ENCODE assay signal across 8 cellular contexts in genomic region chr1:161315841-161316674, GRCh38. TPM values are rescaled to one million over a fixed set of nuclear protein-coding genes. Genes with fewer than 3 reads are reported as not detected.
A peak's percentile ranks its signal among the peaks of the same experiment; 100 is the strongest.
DNase-seq lines count a peak whose midpoint lies in the region; ATAC-seq, FAIRE-seq and TF ChIP-seq lines count a peak whose summit lies in the region.
"Not testable (repeated sequence)": the region's sequence is repeated elsewhere in the genome, so short reads cannot be mapped to it uniquely, and the experiment has no call there.
"Had no signal": no experiment of that assay in that cellular context is flagged by ENCODE, and none has a peak within 500 bp of the region (broad histone marks: within the 10 kb centered on the region; RNA-seq: fewer than 3 reads in every experiment).

No MANE protein-coding gene starts in this region.

- not testable (repeated sequence) for H3F3A ChIP-seq in GM23248 (ENCODE audit: insufficient read depth)

- H3K36me3 Mint-ChIP-seq in activated CD4-positive, alpha-beta T cell treated with anti-CD3 and anti-CD28 coated beads, Interleukin-2, amount 10 ng/mL, durations not matched to agents 7 days and 5 days (ENCODE audit: low read depth); naive thymus-derived CD4-positive, alpha-beta T cell: not testable (repeated sequence)

- H3K9ac ChIP-seq in GM23248 (peak overlapping the region; percentile 98), K562 (ENCODE audit: insufficient read depth in 1 of 2, low read depth in 2 of 2, low read length in 2 of 2) (peak overlapping the region; percentile 27 to 40; a peak in 3 of 4 replicates)

- not testable (repeated sequence) for H3K27ac ChIP-seq in GM23248; naive thymus-derived CD4-positive, alpha-beta T cell (ENCODE audit: low read depth, low read length)
- H3K27ac ChIP-seq in K562 (ENCODE audit: extremely low read depth, low read depth, low read length): peak overlapping the region; percentile 61; the same call in 2 of the 3 replicates

- not testable (repeated sequence) for TF ChIP-seq POLR2A in K562 (conservative IDR thresholded peaks at IDR 0.05)

- TF ChIP-seq CTCF in K562 (IDR thresholded peaks at IDR 0.05 in 2 of 3, conservative IDR thresholded peaks at IDR 0.05 in 1 of 3; ENCODE audit: insufficient read depth in 2 of 3, low read depth in 1 of 3, low read length in 3 of 3): not testable (repeated sequence)

- CTCF ChIA-PET in activated CD4-positive, alpha-beta T cell treated with anti-CD3 and anti-CD28 coated beads, Interleukin-2, amount 10 ng/mL, durations not matched to agents 7 days and 5 days (lab: Charles Lee); K562 (lab: Yijun Ruan, JAX; ENCODE audit: low intra/inter-chr PET ratio); naive thymus-derived CD4-positive, alpha-beta T cell (lab: Charles Lee): not testable (repeated sequence)

- intact Hi-C loops in K562 (cut with micrococcal nuclease): loop anchor here (10.0 kb wide), 1 partner anchor 129 kb away; no protein-coding TSS in a partner anchor
- intact Hi-C loops in naive thymus-derived CD4-positive, alpha-beta T cell (cut with micrococcal nuclease): loop anchor here in 1 of 2 donors (2.0 kb wide), 1 partner anchor 89 kb away; the partner anchor contains the start of gene TOMM40L

- H3K9me3 Mint-ChIP-seq in activated CD4-positive, alpha-beta T cell treated with anti-CD3 and anti-CD28 coated beads, Interleukin-2, amount 10 ng/mL, durations not matched to agents 7 days and 5 days; naive thymus-derived CD4-positive, alpha-beta T cell: not testable (repeated sequence)

- not testable (repeated sequence) for H3K4me1 ChIP-seq in GM23248 (ENCODE audit: insufficient read depth)
- H3K4me1 ChIP-seq in K562 (replicated peaks in 1 of 2; ENCODE audit: control insufficient read depth in 2 of 2, insufficient read depth in 2 of 2, low read length in 2 of 2): peaks cover 10 to 20% of the 10 kb centered on the region in 2 experiments; a peak in 4 of 5 replicates
- H3K4me1 ChIP-seq in naive thymus-derived CD4-positive, alpha-beta T cell (ENCODE audit: control insufficient read depth in 2 of 2, insufficient read depth in 2 of 2, low read length in 2 of 2): peaks cover 0 to 15% of the 10 kb centered on the region in 2 donors

- not testable (repeated sequence) for H3K9me1 ChIP-seq in K562 (ENCODE audit: control insufficient read depth, insufficient read depth, low read length)

- H3K9me2 ChIP-seq in GM23248 (ENCODE audit: insufficient read depth): not testable (repeated sequence)

- FAIRE-seq in K562 (lab: Jason Lieb, UNC): peak; percentile 71

- peaks cover 32% of the 10 kb centered on the region for H3K4me1 Mint-ChIP-seq in activated CD4-positive, alpha-beta T cell treated with anti-CD3 and anti-CD28 coated beads, Interleukin-2, amount 10 ng/mL, durations not matched to agents 7 days and 5 days
- H3K4me1 Mint-ChIP-seq in naive thymus-derived CD4-positive, alpha-beta T cell: peaks cover 13 to 49% (median 32%) of the 10 kb centered on the region in 7 donors

- not testable (repeated sequence) for TF ChIP-seq RAD21 in K562 (CRISPR knock-in tag; conservative IDR thresholded peaks at IDR 0.05 in 1 of 2, IDR thresholded peaks at IDR 0.05 in 1 of 2)

- peak overlapping the region; percentile 95 for H3K4me2 ChIP-seq in GM23248 (ENCODE audit: unreplicated experiment)
- H3K4me2 ChIP-seq in K562 (ENCODE audit: insufficient read depth, low read length): peak overlapping the region; percentile 92

- not testable (repeated sequence) for BruUV-seq in K562 (replicated peaks; lab: Mats Ljungman, UMichigan)

- not testable (repeated sequence) for H3K9me3 ChIP-seq in GM23248 (ENCODE audit: low read depth); K562 (replicated peaks; ENCODE audit: control insufficient read depth, insufficient read depth, low read depth, low read length); naive thymus-derived CD4-positive, alpha-beta T cell (ENCODE audit: control insufficient read depth in 2 of 3, low read length in 3 of 3)

- H3K27ac Mint-ChIP-seq in activated CD4-positive, alpha-beta T cell treated with anti-CD3 and anti-CD28 coated beads, Interleukin-2, amount 10 ng/mL, durations not matched to agents 7 days and 5 days: not testable (repeated sequence)
- peak overlapping the region in 8 of 9 donors; percentile 99 to 100 (median 100) for H3K27ac Mint-ChIP-seq in naive thymus-derived CD4-positive, alpha-beta T cell

- in situ Hi-C loops in GM23248 (cut with MboI); K562 (cut with MboI): not testable (repeated sequence)

- H3K79me2 ChIP-seq in GM23248 (ENCODE audit: insufficient read depth) (peaks cover 60% of the 10 kb centered on the region), K562 (ENCODE audit: control insufficient read depth, insufficient read depth, low read length) (peaks cover 45% of the 10 kb centered on the region)

- ATAC-seq in K562; naive thymus-derived CD4-positive, alpha-beta T cell: not testable (repeated sequence)

- H2AFZ ChIP-seq in GM23248; K562 (ENCODE audit: low read depth, low read length): not testable (repeated sequence)

- 75 to 81% methylated on average over 17 of the region's 17 CpGs for WGBS in GM23248 (ENCODE audit: low coverage in 1 of 2, low lambda C conversion rate in 2 of 2, missing lambda C conversion rate in 2 of 2), 2 experiments
- 25% methylated on average over 17 of the region's 17 CpGs for WGBS in K562 (ENCODE audit: insufficient coverage, low coverage, missing lambda C conversion rate)

- POLR2A ChIA-PET in activated CD4-positive, alpha-beta T cell treated with anti-CD3 and anti-CD28 coated beads, Interleukin-2, amount 10 ng/mL, durations not matched to agents 7 days and 5 days (lab: Charles Lee); K562 (lab: Yijun Ruan, JAX); naive thymus-derived CD4-positive, alpha-beta T cell (lab: Charles Lee): not testable (repeated sequence)

- not testable (repeated sequence) for H3K4me3 ChIP-seq in GM23248; K562; naive thymus-derived CD4-positive, alpha-beta T cell (ENCODE audit: low read length)

- peak overlapping the region; percentile 96 for H3K4me3 Mint-ChIP-seq in activated CD4-positive, alpha-beta T cell treated with anti-CD3 and anti-CD28 coated beads, Interleukin-2, amount 10 ng/mL, durations not matched to agents 7 days and 5 days
- H3K4me3 Mint-ChIP-seq in naive thymus-derived CD4-positive, alpha-beta T cell: peak overlapping the region in 9 of 10 donors; percentile 16 to 99 (median 92)

- H3K27me3 Mint-ChIP-seq in activated CD4-positive, alpha-beta T cell treated with anti-CD3 and anti-CD28 coated beads, Interleukin-2, amount 10 ng/mL, durations not matched to agents 7 days and 5 days; naive thymus-derived CD4-positive, alpha-beta T cell: not testable (repeated sequence)

- not testable (repeated sequence) for H4K20me1 ChIP-seq in GM23248 (ENCODE audit: insufficient read depth); K562 (replicated peaks; ENCODE audit: control insufficient read depth, insufficient read depth, low read length)

- not testable (repeated sequence) for H3K36me3 ChIP-seq in GM23248 (ENCODE audit: low read depth)
- peaks cover 15% of the 10 kb centered on the region; the same call in 1 of the 3 replicates for H3K36me3 ChIP-seq in K562 (ENCODE audit: control insufficient read depth, insufficient read depth, low read length)
- H3K36me3 ChIP-seq in naive thymus-derived CD4-positive, alpha-beta T cell (ENCODE audit: control insufficient read depth in 2 of 3, insufficient read depth in 3 of 3, low read length in 3 of 3): peaks cover 0 to 10% (median 0%) of the 10 kb centered on the region in 3 experiments

- TF ChIP-seq EP300 in K562 (IDR thresholded peaks at IDR 0.05; ENCODE audit: low read length): not testable (repeated sequence)

- H3K27me3 ChIP-seq in GM23248 (replicated peaks; ENCODE audit: insufficient read depth); K562 (ENCODE audit: control insufficient read depth in 2 of 2, insufficient read depth in 2 of 2, low read length in 2 of 2); naive thymus-derived CD4-positive, alpha-beta T cell (ENCODE audit: control insufficient read depth in 2 of 2, insufficient read depth in 2 of 2, low read length in 2 of 2): not testable (repeated sequence)

- not testable (repeated sequence) for DNase-seq in GM23248; activated CD4-positive, alpha-beta T cell treated with anti-CD3 and anti-CD28 coated beads, Interleukin-2, amount 10 ng/mL, durations not matched to agents 7 days and 5 days; naive thymus-derived CD4-positive, alpha-beta T cell
- peak; percentile 55 to 63 for DNase-seq in NCI-H526 (lab: John Stamatoyannopoulos, UW)
- DNase-seq in K562 (ENCODE audit: extremely low read depth in 1 of 4, low spot score in 3 of 4): peak in 1 of 4 experiments; percentile 53

RNA-seq across cellular contexts. Expression of gene SDHC, which starts 1.9 kb away (rescaled TPM):
- total RNA-seq in GM23248 (2014; rRNA removed; shearing (Covaris generic)): 17.4 and 39.2 TPM in 2 replicates
- polyA plus RNA-seq in GM23248 (2016; fragmentation: Nextera tagmentation; extraction: Ambion mirVana): 175 and 211 TPM in 2 replicates
- total RNA-seq in activated CD4-positive, alpha-beta T cell treated with anti-CD3 and anti-CD28 coated beads, Interleukin-2, amount 10 ng/mL, durations not matched to agents 7 days and 5 days: 100 to 1,000 TPM; 159 to 169 TPM
- 35.9 and 56.0 TPM in 2 replicates for total RNA-seq in K562 (2011; cell fraction: chromatin; rRNA removed; ENCODE audit: low replicate concordance)
- total RNA-seq in K562 (2011; cell fraction: nucleolus; rRNA removed): 47.2 and 69.9 TPM in 2 replicates
- total RNA-seq in K562 (2011; cell fraction: nucleoplasm; rRNA removed): 58.2 and 68.6 TPM in 2 replicates
- total RNA-seq in K562 (2014; rRNA removed): 7.7 and 13.7 TPM in 2 replicates
- total RNA-seq in K562 (2014; rRNA removed; fragmentation: Illumina TruSeq; extraction: Trizol): 74.8 and 87.4 TPM in 2 replicates
- total RNA-seq in K562 (2015; rRNA removed; fragmentation: Illumina TruSeq; extraction: Trizol): 54.2 and 55.0 TPM in 2 replicates
- 161 and 178 TPM in 2 replicates for total RNA-seq in K562 (2021)
- 273 and 309 TPM in 2 replicates for polyA plus RNA-seq in K562 (2011; rRNA removed)
- polyA plus RNA-seq in K562 (2011; cell fraction: cytosol; rRNA removed): 358 and 447 TPM in 2 replicates
- polyA plus RNA-seq in K562 (2011; cell fraction: nucleus; rRNA removed): 83.7 and 117 TPM in 2 replicates
- polyA plus RNA-seq in K562 (2012): 144 and 207 TPM in 2 replicates
- 249 and 293 TPM in 2 replicates for polyA plus RNA-seq in K562 (2014; fragmentation: Illumina TruSeq; extraction: Trizol)
- polyA plus RNA-seq in K562 (2014; fragmentation: Nextera tagmentation; extraction: Ambion mirVana): 100 to 1,000 TPM in 1 of 2 experiments, 10 to 100 TPM in 1; 99.8 to 198 TPM
- 174 and 184 TPM in 2 replicates for polyA plus RNA-seq in K562 (2014; rRNA removed)
- polyA minus RNA-seq in K562 (2011; rRNA and poly(A)+ RNA removed): 100 and 112 TPM in 2 replicates
- 61.5 and 99.0 TPM in 2 replicates for polyA minus RNA-seq in K562 (2011; cell fraction: cytosol; rRNA and poly(A)+ RNA removed)
- polyA minus RNA-seq in K562 (2011; cell fraction: nucleus; rRNA and poly(A)+ RNA removed): 28.0 and 50.4 TPM in 2 replicates
- 100 to 1,000 TPM in 3 of 5 experiments, 10 to 100 TPM in 2; 66.3 to 174 (median 106) TPM for total RNA-seq in naive thymus-derived CD4-positive, alpha-beta T cell
- 100 to 1,000 TPM; 201 to 274 TPM for polyA plus RNA-seq in naive thymus-derived CD4-positive, alpha-beta T cell

RNA-seq across cellular contexts. Expression of gene MPZ, which starts 6.3 kb away (rescaled TPM):
- 0.11 TPM in 1 of 2 replicates, not detected in the other for total RNA-seq in GM23248 (2014; rRNA removed; shearing (Covaris generic))
- polyA plus RNA-seq in GM23248 (2016; fragmentation: Nextera tagmentation; extraction: Ambion mirVana) (not detected in 2 replicates), K562 (2011; rRNA removed) (10.5 and 10.9 TPM in 2 replicates), K562 (2014; fragmentation: Illumina TruSeq; extraction: Trizol) (14.7 and 17.5 TPM in 2 replicates), K562 (2014; fragmentation: Nextera tagmentation; extraction: Ambion mirVana) (under 1 TPM; 0.22 to 0.31 TPM), K562 (2014; rRNA removed) (15.7 and 16.6 TPM in 2 replicates)
- total RNA-seq in activated CD4-positive, alpha-beta T cell treated with anti-CD3 and anti-CD28 coated beads, Interleukin-2, amount 10 ng/mL, durations not matched to agents 7 days and 5 days: 1 to 10 TPM; 4.5 to 5.2 TPM
- total RNA-seq in K562 (2011; cell fraction: chromatin; rRNA removed; ENCODE audit: low replicate concordance): 8.6 and 19.9 TPM in 2 replicates
- total RNA-seq in K562 (2011; cell fraction: nucleolus; rRNA removed): 17.8 and 21.0 TPM in 2 replicates
- total RNA-seq in K562 (2011; cell fraction: nucleoplasm; rRNA removed): 18.5 and 20.5 TPM in 2 replicates
- total RNA-seq in K562 (2014; rRNA removed) (13.5 and 19.0 TPM in 2 replicates), K562 (2014; rRNA removed; fragmentation: Illumina TruSeq; extraction: Trizol) (10.2 and 10.4 TPM in 2 replicates), K562 (2015; rRNA removed; fragmentation: Illumina TruSeq; extraction: Trizol) (10.2 and 10.3 TPM in 2 replicates), K562 (2021) (11.4 and 15.3 TPM in 2 replicates)
- polyA plus RNA-seq in K562 (2011; cell fraction: cytosol; rRNA removed): 15.5 and 16.4 TPM in 2 replicates
- polyA plus RNA-seq in K562 (2011; cell fraction: nucleus; rRNA removed): 15.3 and 25.2 TPM in 2 replicates
- polyA plus RNA-seq in K562 (2012): 15.0 and 18.0 TPM in 2 replicates
- polyA minus RNA-seq in K562 (2011; rRNA and poly(A)+ RNA removed): 1.9 and 3.2 TPM in 2 replicates
- polyA minus RNA-seq in K562 (2011; cell fraction: cytosol; rRNA and poly(A)+ RNA removed): 2.4 and 3.4 TPM in 2 replicates
- polyA minus RNA-seq in K562 (2011; cell fraction: nucleus; rRNA and poly(A)+ RNA removed): 4.7 and 8.1 TPM in 2 replicates
- total RNA-seq in naive thymus-derived CD4-positive, alpha-beta T cell: 10 to 100 TPM in 2 of 5 experiments, 1 to 10 TPM in 3; 2.3 to 12.4 (median 6.2) TPM
- not detected for polyA plus RNA-seq in naive thymus-derived CD4-positive, alpha-beta T cell

RNA-seq across cellular contexts. Expression of gene CFAP126, which starts 51.6 kb away (rescaled TPM):
- total RNA-seq in GM23248 (2014; rRNA removed; shearing (Covaris generic)): not detected in 2 replicates
- polyA plus RNA-seq in GM23248 (2016; fragmentation: Nextera tagmentation; extraction: Ambion mirVana) (not detected in 2 replicates), K562 (2011; rRNA removed) (not detected in 2 replicates), K562 (2014; fragmentation: Illumina TruSeq; extraction: Trizol) (not detected in 2 replicates), K562 (2014; fragmentation: Nextera tagmentation; extraction: Ambion mirVana) (not detected), K562 (2014; rRNA removed) (not detected in 2 replicates)
- not detected for total RNA-seq in activated CD4-positive, alpha-beta T cell treated with anti-CD3 and anti-CD28 coated beads, Interleukin-2, amount 10 ng/mL, durations not matched to agents 7 days and 5 days
- not detected in 2 replicates for total RNA-seq in K562 (2011; cell fraction: chromatin; rRNA removed; ENCODE audit: low replicate concordance)
- not detected in 2 replicates for total RNA-seq in K562 (2011; cell fraction: nucleolus; rRNA removed)
- not detected in 2 replicates for total RNA-seq in K562 (2011; cell fraction: nucleoplasm; rRNA removed)
- total RNA-seq in K562 (2014; rRNA removed) (not detected in 2 replicates), K562 (2014; rRNA removed; fragmentation: Illumina TruSeq; extraction: Trizol) (not detected in 2 replicates), K562 (2015; rRNA removed; fragmentation: Illumina TruSeq; extraction: Trizol) (not detected in 2 replicates), K562 (2021) (not detected in 2 replicates)
- not detected in 2 replicates for polyA plus RNA-seq in K562 (2011; cell fraction: cytosol; rRNA removed)
- polyA plus RNA-seq in K562 (2011; cell fraction: nucleus; rRNA removed): not detected in 2 replicates
- polyA plus RNA-seq in K562 (2012): not detected in 2 replicates
- not detected in 2 replicates for polyA minus RNA-seq in K562 (2011; rRNA and poly(A)+ RNA removed)
- polyA minus RNA-seq in K562 (2011; cell fraction: cytosol; rRNA and poly(A)+ RNA removed): not detected in 2 replicates
- polyA minus RNA-seq in K562 (2011; cell fraction: nucleus; rRNA and poly(A)+ RNA removed): not detected in 2 replicates
- not detected for total RNA-seq in naive thymus-derived CD4-positive, alpha-beta T cell
- not detected for polyA plus RNA-seq in naive thymus-derived CD4-positive, alpha-beta T cell
- total RNA-seq: myocyte, pulmonary artery endothelial cell, RPMI7951 had no signal

RNA-seq across cellular contexts. Expression of gene PCP4L1, which starts 57.5 kb away (rescaled TPM):
- not detected in 2 replicates for total RNA-seq in GM23248 (2014; rRNA removed; shearing (Covaris generic))
- not detected in 2 replicates for polyA plus RNA-seq in GM23248 (2016; fragmentation: Nextera tagmentation; extraction: Ambion mirVana)
- under 1 TPM in 1 of 2 experiments, not detected in 1; 0.15 TPM for total RNA-seq in activated CD4-positive, alpha-beta T cell treated with anti-CD3 and anti-CD28 coated beads, Interleukin-2, amount 10 ng/mL, durations not matched to agents 7 days and 5 days
- total RNA-seq in K562 (2011; cell fraction: chromatin; rRNA removed; ENCODE audit: low replicate concordance): not detected in 2 replicates
- total RNA-seq in K562 (2011; cell fraction: nucleolus; rRNA removed): not detected in 2 replicates
- total RNA-seq in K562 (2011; cell fraction: nucleoplasm; rRNA removed): not detected in 2 replicates
- total RNA-seq in K562 (2014; rRNA removed): not detected in 2 replicates
- not detected in 2 replicates for total RNA-seq in K562 (2014; rRNA removed; fragmentation: Illumina TruSeq; extraction: Trizol)
- total RNA-seq in K562 (2015; rRNA removed; fragmentation: Illumina TruSeq; extraction: Trizol): not detected in 2 replicates
- not detected in 2 replicates for total RNA-seq in K562 (2021)
- not detected in 2 replicates for polyA plus RNA-seq in K562 (2011; rRNA removed)
- polyA plus RNA-seq in K562 (2011; cell fraction: cytosol; rRNA removed): not detected in 2 replicates
- not detected in 2 replicates for polyA plus RNA-seq in K562 (2011; cell fraction: nucleus; rRNA removed)
- polyA plus RNA-seq in K562 (2012): 0.08 and 0.22 TPM in 2 replicates
- polyA plus RNA-seq in K562 (2014; fragmentation: Illumina TruSeq; extraction: Trizol): not detected in 2 replicates
- not detected for polyA plus RNA-seq in K562 (2014; fragmentation: Nextera tagmentation; extraction: Ambion mirVana)
- polyA plus RNA-seq in K562 (2014; rRNA removed): not detected in 2 replicates
- not detected in 2 replicates for polyA minus RNA-seq in K562 (2011; rRNA and poly(A)+ RNA removed)
- polyA minus RNA-seq in K562 (2011; cell fraction: cytosol; rRNA and poly(A)+ RNA removed): not detected in 2 replicates
- not detected in 2 replicates for polyA minus RNA-seq in K562 (2011; cell fraction: nucleus; rRNA and poly(A)+ RNA removed)
- total RNA-seq in naive thymus-derived CD4-positive, alpha-beta T cell: not detected
- under 1 TPM in 1 of 2 donors, not detected in 1; 0.15 TPM for polyA plus RNA-seq in naive thymus-derived CD4-positive, alpha-beta T cell
- total RNA-seq: myocyte, pulmonary artery endothelial cell, RPMI7951 had no signal
